ENCODE assay signal across 28 cellular contexts in the genomic region with DNA sequence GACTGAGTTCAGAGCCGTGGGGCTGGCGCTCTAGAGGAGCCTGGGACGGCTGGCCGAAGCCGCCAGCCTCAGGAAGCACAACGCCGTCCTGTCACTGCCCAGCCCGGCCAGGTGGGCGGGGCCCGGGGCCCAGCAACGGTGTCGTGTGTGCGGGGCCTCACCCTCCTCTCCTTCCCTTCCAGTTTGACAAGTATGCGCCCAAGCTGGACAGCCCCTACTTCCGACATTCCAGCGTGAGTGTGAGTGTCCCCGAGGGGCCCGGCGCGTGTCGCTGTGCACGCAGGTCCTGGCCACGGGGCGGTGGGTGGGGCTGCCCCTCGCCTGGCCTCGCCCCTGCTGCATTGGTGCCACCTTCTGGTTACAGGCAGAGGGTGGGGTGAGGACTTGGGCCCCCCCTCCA. TPM values are rescaled to one million over a fixed set of nuclear protein-coding genes. Genes with fewer than 3 reads are reported as not detected.
"Had no signal": no experiment of that assay in that cellular context is flagged by ENCODE, and none has a peak within 500 bp of the region (broad histone marks: within the 10 kb centered on the region; RNA-seq: fewer than 3 reads in every experiment).

No MANE protein-coding gene starts in this region.

- ATAC-seq: activated CD8-positive, alpha-beta memory T cell treated with anti-CD3 and anti-CD28 coated beads, Interleukin-2, amount 10 ng/mL, durations not matched to agents 7 days and 5 days; activated T-helper 17 cell treated with anti-CD3 and anti-CD28 coated beads, Interleukin-2, amount 50 U/mL, for 72 hours; left ventricle myocardium superior; natural killer cell treated with Interleukin-12 subunit alpha and Interleukin-12 subunit beta and Interleukin-15 and Interleukin-18, amount 100 ng/mL, for 72 hours; stimulated activated memory B cell treated with anti-CD40 and anti-IgM and Interleukin-4, amounts not matched to agents 10 μg/mL and 1 μg/mL and 100 μg/mL, for 72 hours had no signal

- H3K9ac ChIP-seq: parathyroid adenoma had no signal

- H3K79me2 ChIP-seq: parathyroid adenoma had no signal

- H3K9me3 ChIP-seq: colonic mucosa, spleen, thoracic aorta had no signal

- DNase-seq: activated CD4-positive, alpha-beta memory T cell treated with anti-CD3 and anti-CD28 coated beads, Interleukin-2, amount 10 ng/mL, durations not matched to agents 7 days and 5 days; activated CD4-positive, alpha-beta T cell treated with anti-CD3 and anti-CD28 coated beads for 48 hours; activated CD4-positive, CD25-positive, alpha-beta regulatory T cell; activated CD8-positive, alpha-beta memory T cell treated with anti-CD3 and anti-CD28 coated beads, Interleukin-2, amount 10 ng/mL, durations not matched to agents 7 days and 5 days; activated naive CD4-positive, alpha-beta T cell treated with Interleukin-2 at 50 U/mL for 16 hours; activated T-cell treated with anti-CD3 and anti-CD28 coated beads, Interleukin-2, amount 50 U/mL, for 1 hour; anterior cingulate cortex; brain microvascular endothelial cell; colonic mucosa; endodermal cell; foreskin melanocyte; glutamatergic neuron; hypothalamus; kidney; left ventricle myocardium superior; spleen; stimulated activated CD4-positive, alpha-beta T cell treated with anti-CD3 and anti-CD28 coated beads, Interleukin-4, amount 100 ng/mL, for 4 hours; T-helper 1 cell; T1000 had no signal

- FAIRE-seq: kidney, urothelium cell line had no signal

- H3K36me3 ChIP-seq: colonic mucosa had no signal

- H3K27ac ChIP-seq: brain microvascular endothelial cell, colonic mucosa, parathyroid adenoma, spleen, thoracic aorta had no signal

- H3K4me3 ChIP-seq: colonic mucosa, spleen, thoracic aorta had no signal

- H3K4me1 ChIP-seq: colonic mucosa, parathyroid adenoma had no signal

- H2AFZ ChIP-seq: parathyroid adenoma had no signal

- H3K27me3 ChIP-seq: brain microvascular endothelial cell, colonic mucosa, spleen had no signal

RNA-seq across cellular contexts. Expression of gene LRCOL1, which starts 38.3 kb away (rescaled TPM):
- total RNA-seq: activated CD4-positive, alpha-beta memory T cell treated with anti-CD3 and anti-CD28 coated beads, Interleukin-2, amount 10 ng/mL, durations not matched to agents 7 days and 5 days; activated CD8-positive, alpha-beta memory T cell treated with anti-CD3 and anti-CD28 coated beads, Interleukin-2, amount 10 ng/mL, durations not matched to agents 7 days and 5 days; activated T-helper 17 cell treated with anti-CD3 and anti-CD28 coated beads, Interleukin-2, amount 50 U/mL, for 72 hours; endodermal cell; epithelial cell of proximal tubule; left ventricle myocardium superior; mesenteric fat pad; natural killer cell treated with Interleukin-12 subunit alpha and Interleukin-12 subunit beta and Interleukin-15 and Interleukin-18, amount 100 ng/mL, for 72 hours; thoracic aorta had no signal
- polyA plus RNA-seq: fibroblast of lung had no signal

RNA-seq across cellular contexts. Expression of gene P2RX2, which starts 46.5 kb away (rescaled TPM):
- total RNA-seq: activated CD4-positive, alpha-beta memory T cell treated with anti-CD3 and anti-CD28 coated beads, Interleukin-2, amount 10 ng/mL, durations not matched to agents 7 days and 5 days; activated CD8-positive, alpha-beta memory T cell treated with anti-CD3 and anti-CD28 coated beads, Interleukin-2, amount 10 ng/mL, durations not matched to agents 7 days and 5 days; activated T-helper 17 cell treated with anti-CD3 and anti-CD28 coated beads, Interleukin-2, amount 50 U/mL, for 72 hours; epithelial cell of proximal tubule; fibroblast of lung; left ventricle myocardium superior; mesenteric fat pad; natural killer cell treated with Interleukin-12 subunit alpha and Interleukin-12 subunit beta and Interleukin-15 and Interleukin-18, amount 100 ng/mL, for 72 hours; thoracic aorta had no signal
- polyA plus RNA-seq: fibroblast of lung had no signal
